ENCODE assay signal across 22 cellular contexts in the genomic region with DNA sequence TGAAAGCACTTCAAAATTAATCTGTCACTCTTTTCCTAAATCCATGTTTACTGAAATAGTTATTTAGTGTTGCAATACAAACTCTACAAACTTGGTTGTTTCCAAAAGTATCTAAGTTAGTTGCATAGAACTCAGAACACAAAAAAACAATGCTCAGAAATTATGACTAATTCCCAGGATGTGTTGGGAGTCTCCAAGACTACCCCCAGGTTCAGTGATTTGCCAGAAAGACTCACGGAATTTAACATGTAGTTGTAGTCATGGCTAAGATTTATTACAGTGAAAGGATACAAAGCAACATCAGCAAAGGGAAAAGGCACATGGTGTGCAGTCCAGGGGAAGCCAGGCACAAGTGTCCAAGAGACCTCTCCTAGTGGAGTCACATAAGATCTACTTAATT.
"Had no signal": no experiment of that assay in that cellular context is flagged by ENCODE, and none has a peak within 500 bp of the region (broad histone marks: within the 10 kb centered on the region; RNA-seq: fewer than 3 reads in every experiment).

No MANE protein-coding gene starts in this region.

- DNase-seq: activated CD4-positive, CD25-positive, alpha-beta regulatory T cell treated with anti-CD3 and anti-CD28 coated beads, Interleukin-2, amount 50 U/mL, for 72 hours; activated CD8-positive, alpha-beta memory T cell treated with anti-CD3 and anti-CD28 coated beads for 24 hours; activated CD8-positive, alpha-beta memory T cell treated with anti-CD3 and anti-CD28 coated beads, Interleukin-2, amount 50 U/mL, for 48 hours; activated effector memory CD4-positive, alpha-beta T cell treated with anti-CD3 and anti-CD28 coated beads, Interleukin-2, amount 50 U/mL, for 16 hours; activated T-cell treated with anti-CD3 and anti-CD28 coated beads, Interleukin-2, amount 50 U/mL, for 72 hours; adrenal gland; body of pancreas; caudate nucleus; erythroblast; immature natural killer cell; kidney glomerular epithelial cell; mesenchymal stem cell; naive thymus-derived CD8-positive, alpha-beta T cell; stimulated activated CD4-positive, alpha-beta T cell treated with anti-CD3 and anti-CD28 coated beads, Interleukin-4, amount 100 ng/mL, for 4 hours; testis had no signal

- H3K4me1 ChIP-seq: adrenal gland, body of pancreas, parathyroid adenoma, testis had no signal

- H3K79me2 ChIP-seq: parathyroid adenoma had no signal

- H3K4me3 ChIP-seq: adrenal gland, body of pancreas, testis had no signal

- H3K27me3 ChIP-seq: adrenal gland, body of pancreas, testis had no signal

- ATAC-seq: activated T-cell treated with anti-CD3 and anti-CD28 coated beads, Interleukin-2, amount 50 U/mL, for 72 hours; body of pancreas; naive thymus-derived CD8-positive, alpha-beta T cell; sciatic nerve; stimulated activated memory B cell treated with anti-CD40 and anti-IgM and Interleukin-4, amounts not matched to agents 10 μg/mL and 1 μg/mL and 100 μg/mL, for 72 hours had no signal

- H3K27ac ChIP-seq: adrenal gland, body of pancreas, parathyroid adenoma, testis, VCaP had no signal

- H3K4me1 Mint-ChIP-seq: activated naive CD4-positive, alpha-beta T cell treated with anti-CD3 and anti-CD28 coated beads, Interleukin-2, amount 50 U/mL, for 24 hours; immature natural killer cell; naive thymus-derived CD8-positive, alpha-beta T cell; stimulated activated memory B cell treated with anti-CD40 and anti-IgM and Interleukin-4, amounts not matched to agents 10 μg/mL and 1 μg/mL and 100 μg/mL, for 72 hours had no signal

- H3K4me3 Mint-ChIP-seq: activated naive CD4-positive, alpha-beta T cell treated with anti-CD3 and anti-CD28 coated beads, Interleukin-2, amount 50 U/mL, for 24 hours; activated T-cell treated with anti-CD3 and anti-CD28 coated beads, Interleukin-2, amount 50 U/mL, for 72 hours; immature natural killer cell; naive thymus-derived CD8-positive, alpha-beta T cell; stimulated activated memory B cell treated with anti-CD40 and anti-IgM and Interleukin-4, amounts not matched to agents 10 μg/mL and 1 μg/mL and 100 μg/mL, for 72 hours; T-helper 1 cell treated with Interleukin-12 subunit alpha and Interleukin-12 subunit beta and Interleukin-4 antibody, amounts not matched to agents 30 μg/mL and 1 μg/mL, for 36 hours; type B pancreatic cell had no signal

- H3K9me3 ChIP-seq: adrenal gland, body of pancreas, testis had no signal

- H3K27ac Mint-ChIP-seq: activated naive CD4-positive, alpha-beta T cell treated with anti-CD3 and anti-CD28 coated beads, Interleukin-2, amount 50 U/mL, for 24 hours; activated T-cell treated with anti-CD3 and anti-CD28 coated beads, Interleukin-2, amount 50 U/mL, for 72 hours; immature natural killer cell; naive thymus-derived CD8-positive, alpha-beta T cell; stimulated activated memory B cell treated with anti-CD40 and anti-IgM and Interleukin-4, amounts not matched to agents 10 μg/mL and 1 μg/mL and 100 μg/mL, for 72 hours; T-helper 1 cell treated with Interleukin-12 subunit alpha and Interleukin-12 subunit beta and Interleukin-4 antibody, amounts not matched to agents 30 μg/mL and 1 μg/mL, for 36 hours; type B pancreatic cell had no signal

- H3K9me3 Mint-ChIP-seq: activated naive CD4-positive, alpha-beta T cell treated with anti-CD3 and anti-CD28 coated beads, Interleukin-2, amount 50 U/mL, for 24 hours; activated T-cell treated with anti-CD3 and anti-CD28 coated beads, Interleukin-2, amount 50 U/mL, for 72 hours; immature natural killer cell; naive thymus-derived CD8-positive, alpha-beta T cell; stimulated activated memory B cell treated with anti-CD40 and anti-IgM and Interleukin-4, amounts not matched to agents 10 μg/mL and 1 μg/mL and 100 μg/mL, for 72 hours; T-helper 1 cell treated with Interleukin-12 subunit alpha and Interleukin-12 subunit beta and Interleukin-4 antibody, amounts not matched to agents 30 μg/mL and 1 μg/mL, for 36 hours; type B pancreatic cell had no signal

- H3K9ac ChIP-seq: parathyroid adenoma had no signal

- H2AFZ ChIP-seq: parathyroid adenoma had no signal

- H3K27me3 Mint-ChIP-seq: activated naive CD4-positive, alpha-beta T cell treated with anti-CD3 and anti-CD28 coated beads, Interleukin-2, amount 50 U/mL, for 24 hours; naive thymus-derived CD8-positive, alpha-beta T cell; stimulated activated memory B cell treated with anti-CD40 and anti-IgM and Interleukin-4, amounts not matched to agents 10 μg/mL and 1 μg/mL and 100 μg/mL, for 72 hours; type B pancreatic cell had no signal
